16 cellular contexts compared by ENCODE assay signal in genomic region chr4:175998782-175999181, GRCh38.
DNase-seq lines count a peak whose midpoint lies in the region; FAIRE-seq and TF ChIP-seq lines count a peak whose summit lies in the region.
"Had no signal": no experiment of that assay in that cellular context is flagged by ENCODE, and none has a peak within 500 bp of the region (broad histone marks: within the 10 kb centered on the region; RNA-seq: fewer than 3 reads in every experiment).

No MANE protein-coding gene starts in this region.

- H3K27me3 ChIP-seq in mesendoderm (ENCODE audit: insufficient read depth, low read length, poor library complexity) = no peaks in the 10 kb centered on the region
- H3K27me3 ChIP-seq in tibial nerve = no peaks in the 10 kb centered on the region

- H3K79me2 ChIP-seq in mesendoderm (ENCODE audit: control insufficient read depth, insufficient read depth, low read length) = no peaks in the 10 kb centered on the region

- no peak overlapping the region for H2BK15ac ChIP-seq in mesendoderm (replicated peaks; ENCODE audit: low read depth)

- DNase-seq in ELR (ENCODE audit: low read depth) (peak; percentile 13), NCI-H2227 (lab: John Stamatoyannopoulos, UW; ENCODE audit: unreplicated experiment) (peak; percentile 39), caudate nucleus (lab: John Stamatoyannopoulos, UW) (no peak), mesendoderm (peak; percentile 93), NCI-H2171 (lab: John Stamatoyannopoulos, UW) (no peak), urothelium cell line (ENCODE audit: low spot score) (no peak), tibial nerve (ENCODE audit: low spot score in 2 of 2) (no peak)
- DNase-seq in activated CD4-positive, alpha-beta T cell treated with anti-CD3 and anti-CD28 coated beads for 4 hours = no peak
- DNase-seq: activated CD4-positive, alpha-beta memory T cell treated with anti-CD3 and anti-CD28 coated beads, Interleukin-2, amount 10 ng/mL, durations not matched to agents 7 days and 5 days; amniotic stem cell; hypothalamus; NCI-H1092; stimulated activated CD4-positive, alpha-beta T cell treated with anti-CD3 and anti-CD28 coated beads, Interleukin-1b, Interleukin-23, amount 100 ng/mL, for 48 hours had no signal

- H3K9ac ChIP-seq in mesendoderm (ENCODE audit: low read length) = no peak overlapping the region

- TF ChIP-seq EP300 in tibial nerve (IDR thresholded peaks at IDR 0.05) = no peak

- no peaks in the 10 kb centered on the region for H3K79me1 ChIP-seq in mesendoderm (ENCODE audit: low read length)

- FAIRE-seq in urothelium cell line (lab: Jason Lieb, UNC) = no peak
- FAIRE-seq: H54 had no signal

- no peak overlapping the region for H4K8ac ChIP-seq in mesendoderm (ENCODE audit: low read depth, low read length)

- no peak overlapping the region for H3K4ac ChIP-seq in mesendoderm (ENCODE audit: low read depth, low read length)

- no peak for TF ChIP-seq CTCF in tibial nerve (IDR thresholded peaks at IDR 0.05)

- no peak for TF ChIP-seq POLR2A in tibial nerve (IDR thresholded peaks at IDR 0.05)

- no peak overlapping the region for H3K23ac ChIP-seq in mesendoderm (ENCODE audit: low read length)

- H3K4me1 ChIP-seq in mesendoderm (ENCODE audit: control insufficient read depth, low read depth, low read length) (no peaks in the 10 kb centered on the region), tibial nerve (peaks cover 0 to 15% (median 2%) of the 10 kb centered on the region in 4 donors)

- H2BK120ac ChIP-seq in mesendoderm (ENCODE audit: low read depth, low read length) = no peak overlapping the region

- H3K4me2 ChIP-seq in mesendoderm (ENCODE audit: low read length) = no peak overlapping the region

- H3K56ac ChIP-seq in mesendoderm (ENCODE audit: low read length) = no peak overlapping the region

- no peak overlapping the region for H2AK5ac ChIP-seq in mesendoderm (ENCODE audit: low read length)

- peak overlapping the region; percentile 19 for H3K27ac ChIP-seq in caudate nucleus (ENCODE audit: low read depth, low read length)
- no peak overlapping the region for H3K27ac ChIP-seq in mesendoderm (ENCODE audit: low read depth, low read length)
- H3K27ac ChIP-seq in tibial nerve = no peak overlapping the region
- H3K27ac ChIP-seq: right atrium auricular region, thoracic aorta had no signal

- no peaks in the 10 kb centered on the region for H3K9me3 ChIP-seq in tibial nerve
- H3K9me3 ChIP-seq: right atrium auricular region, thoracic aorta had no signal

- no peaks in the 10 kb centered on the region for H3K36me3 ChIP-seq in mesendoderm (ENCODE audit: control insufficient read depth, insufficient read depth, low read length)
- no peaks in the 10 kb centered on the region for H3K36me3 ChIP-seq in tibial nerve
- H3K36me3 ChIP-seq: right atrium auricular region, thoracic aorta had no signal

- no peak overlapping the region for H2BK5ac ChIP-seq in mesendoderm (ENCODE audit: low read length)

- no peak overlapping the region for H3K18ac ChIP-seq in mesendoderm (ENCODE audit: low read length)

- H3K4me3 ChIP-seq in mesendoderm (ENCODE audit: low read length) (no peak overlapping the region), tibial nerve (no peak overlapping the region)
- H3K4me3 ChIP-seq: right atrium auricular region, thoracic aorta had no signal

- H4K5ac ChIP-seq in mesendoderm (ENCODE audit: low read length) = no peak overlapping the region

Comparison
In these comparisons a context has a peak if more than half of its experiments do, and no peak if none do; other contexts are left out.
1. DNase-seq: peak in ELR (single experiment), NCI-H2227 (single experiment) and mesendoderm (single experiment); none in caudate nucleus (0 of 61), activated CD4-positive, alpha-beta T cell treated with anti-CD3 and anti-CD28 coated beads for 4 hours (0 of 2), NCI-H2171 (single experiment), urothelium cell line (single experiment) and tibial nerve (0 of 2).